In the genomic region with DNA sequence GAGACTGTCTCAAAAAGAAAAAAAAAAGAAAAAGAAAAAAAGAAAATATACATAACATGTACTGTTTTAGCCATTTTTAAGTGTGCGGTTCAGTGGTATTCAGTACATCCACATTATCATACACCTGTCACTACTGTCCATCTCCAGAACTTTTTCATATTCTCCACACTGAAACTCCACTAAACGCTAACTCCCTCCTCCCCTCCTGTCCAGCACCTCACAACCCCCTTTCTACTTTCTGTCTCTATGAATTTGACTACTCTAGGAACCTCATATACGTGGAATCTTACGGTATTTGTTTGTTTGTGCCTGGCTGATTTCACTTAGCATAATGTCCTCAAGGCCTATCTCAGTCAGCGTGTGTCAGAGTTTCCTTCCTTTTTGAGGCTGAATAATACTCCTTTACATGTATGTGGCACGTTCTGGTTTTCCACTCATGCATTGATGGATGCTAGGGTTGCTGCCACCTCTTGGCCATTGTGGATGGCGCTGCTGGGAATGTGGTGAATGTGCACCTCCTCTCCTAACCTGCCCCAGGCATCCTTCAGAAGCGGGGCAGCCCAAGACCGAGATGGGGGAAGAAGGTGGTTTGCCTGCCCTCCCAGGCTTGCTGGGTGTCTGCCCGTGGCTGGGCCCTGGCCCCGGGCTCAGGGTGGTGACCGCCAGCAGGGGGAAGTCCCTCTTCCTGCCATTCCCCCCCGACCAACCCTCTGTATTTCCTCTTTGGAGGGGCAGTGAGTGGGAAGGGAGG, we compare ENCODE assay signal across 8 cellular contexts.
DNase-seq lines count a peak whose midpoint lies in the region; ATAC-seq, FAIRE-seq and TF ChIP-seq lines count a peak whose summit lies in the region.

No MANE protein-coding gene starts in this region.

- peak in 2 of 3 donors; percentile 31 to 61 for DNase-seq in right cardiac atrium
- DNase-seq in left cardiac atrium, result no peak
- DNase-seq in activated CD4-positive, alpha-beta T cell treated with anti-CD3 and anti-CD28 coated beads, Interleukin-2, amount 10 ng/mL, durations not matched to agents 24 days and 14 days, result peak; percentile 73
- no peak for DNase-seq in hepatocyte (ENCODE audit: low spot score)
- peak; percentile 33 to 67 for DNase-seq in upper lobe of left lung
- no peak for DNase-seq in HTR-8/SVneo (ENCODE audit: insufficient read length, low spot score)
- no peak for DNase-seq in activated gamma-delta T cell treated with Interleukin-2 at 50 U/mL for 16 hours
- DNase-seq in NCI-H510A treated with DMSO at 0.1 percent for 48 hours (lab: John Stamatoyannopoulos, UW), result no peak

- 72% methylated on average over 13 of the region's 13 CpGs for WGBS in right cardiac atrium
- WGBS in hepatocyte (ENCODE audit: low lambda C conversion rate, missing lambda C conversion rate), result 75% methylated on average over 13 of the region's 13 CpGs
- 43 to 67% methylated on average over 11 to 12 of the region's 13 CpGs for WGBS in upper lobe of left lung, 2 donors

- TF ChIP-seq CTCF in hepatocyte (IDR thresholded peaks at IDR 0.05; ENCODE audit: poor library complexity), result peak; percentile 26
- peak in 5 of 6 experiments; percentile 18 to 43 (median 26) for TF ChIP-seq CTCF in upper lobe of left lung (IDR thresholded peaks at IDR 0.05)

- H3K9me3 ChIP-seq in right cardiac atrium (ENCODE audit: control insufficient read depth, low read length), result no peaks in the 10 kb centered on the region
- H3K9me3 ChIP-seq in hepatocyte (ENCODE audit: low read depth), result no peaks in the 10 kb centered on the region
- H3K9me3 ChIP-seq in upper lobe of left lung, result no peaks in the 10 kb centered on the region

- peaks cover 49% of the 10 kb centered on the region for H4K20me1 ChIP-seq in hepatocyte (ENCODE audit: insufficient read depth, poor library complexity, severe bottlenecking)

- FAIRE-seq in HTR-8/SVneo (lab: Jason Lieb, UNC), result no peak

- H3K4me1 Mint-ChIP-seq in activated CD4-positive, alpha-beta T cell treated with anti-CD3 and anti-CD28 coated beads, Interleukin-2, amount 10 ng/mL, durations not matched to agents 24 days and 14 days, result peaks cover 61% of the 10 kb centered on the region

- H3K27me3 ChIP-seq in right cardiac atrium (ENCODE audit: control insufficient read depth, insufficient read depth), result no peaks in the 10 kb centered on the region
- no peaks in the 10 kb centered on the region for H3K27me3 ChIP-seq in hepatocyte
- H3K27me3 ChIP-seq in upper lobe of left lung, result no peaks in the 10 kb centered on the region

- H3K4me3 Mint-ChIP-seq in activated CD4-positive, alpha-beta T cell treated with anti-CD3 and anti-CD28 coated beads, Interleukin-2, amount 10 ng/mL, durations not matched to agents 24 days and 14 days, result peak overlapping the region; percentile 2

- H3K79me2 ChIP-seq in hepatocyte, result peaks cover 91% of the 10 kb centered on the region

- H3K4me2 ChIP-seq in hepatocyte, result no peak overlapping the region

- intact Hi-C loops in right cardiac atrium (cut with DNase I), result no loop called here
- intact Hi-C loops in left cardiac atrium (cut with DNase I), result no loop called here
- intact Hi-C loops in activated CD4-positive, alpha-beta T cell treated with anti-CD3 and anti-CD28 coated beads, Interleukin-2, amount 10 ng/mL, durations not matched to agents 24 days and 14 days (cut with micrococcal nuclease), result loop anchor here (1.0 kb wide), 3 partner anchors 21 to 59 kb away; no protein-coding TSS in a partner anchor

- H3K36me3 ChIP-seq in hepatocyte (replicated peaks; ENCODE audit: insufficient read depth, low read depth) (no peaks in the 10 kb centered on the region), upper lobe of left lung (peaks cover 0 to 3% (median 0%) of the 10 kb centered on the region in 4 donors)

- no peaks in the 10 kb centered on the region for H3K9me3 Mint-ChIP-seq in activated CD4-positive, alpha-beta T cell treated with anti-CD3 and anti-CD28 coated beads, Interleukin-2, amount 10 ng/mL, durations not matched to agents 24 days and 14 days

- TF ChIP-seq POLR2A in upper lobe of left lung (IDR thresholded peaks at IDR 0.05), result no peak

- H3K9me2 ChIP-seq in hepatocyte (replicated peaks; ENCODE audit: insufficient read depth), result no peaks in the 10 kb centered on the region

- H3K27ac Mint-ChIP-seq in activated CD4-positive, alpha-beta T cell treated with anti-CD3 and anti-CD28 coated beads, Interleukin-2, amount 10 ng/mL, durations not matched to agents 24 days and 14 days, result peak overlapping the region; percentile 83

- H3K4me1 ChIP-seq in right cardiac atrium (ENCODE audit: control insufficient read depth, insufficient read depth, low read length) (peaks cover 17% of the 10 kb centered on the region), hepatocyte (ENCODE audit: insufficient read depth) (peaks cover 52% of the 10 kb centered on the region), upper lobe of left lung (peaks cover 22 to 47% (median 38%) of the 10 kb centered on the region in 4 donors)

- peak in 1 of 4 donors; percentile 15 for TF ChIP-seq EP300 in upper lobe of left lung (IDR thresholded peaks at IDR 0.05)

- no peak overlapping the region for H3K27ac ChIP-seq in right cardiac atrium (ENCODE audit: low read length)
- H3K27ac ChIP-seq in hepatocyte, result peak overlapping the region; percentile 92
- H3K27ac ChIP-seq in upper lobe of left lung, result peak overlapping the region; percentile 6 to 48 (median 17)

- ATAC-seq in right cardiac atrium, result no peak
- ATAC-seq in left cardiac atrium, result no peak
- no peak for ATAC-seq in upper lobe of left lung (ENCODE audit: low FRiP score in 2 of 2)

- H3K4me3 ChIP-seq in right cardiac atrium (ENCODE audit: low read length) (no peak overlapping the region), hepatocyte (no peak overlapping the region), upper lobe of left lung (no peak overlapping the region)

- H3K36me3 Mint-ChIP-seq in activated CD4-positive, alpha-beta T cell treated with anti-CD3 and anti-CD28 coated beads, Interleukin-2, amount 10 ng/mL, durations not matched to agents 24 days and 14 days (ENCODE audit: low read depth), result peaks cover 12% of the 10 kb centered on the region

- no peaks in the 10 kb centered on the region for H3K27me3 Mint-ChIP-seq in activated CD4-positive, alpha-beta T cell treated with anti-CD3 and anti-CD28 coated beads, Interleukin-2, amount 10 ng/mL, durations not matched to agents 24 days and 14 days

- H2AFZ ChIP-seq in hepatocyte, result no peak overlapping the region

Comparison
In these comparisons a context has a peak if more than half of its experiments do, and no peak if none do; other contexts are left out.
1. DNase-seq: peak in right cardiac atrium (2 of 3), activated CD4-positive, alpha-beta T cell treated with anti-CD3 and anti-CD28 coated beads, Interleukin-2, amount 10 ng/mL, durations not matched to agents 24 days and 14 days (single experiment) and upper lobe of left lung (2 of 2); none in left cardiac atrium (single experiment), hepatocyte (single experiment), HTR-8/SVneo (single experiment), activated gamma-delta T cell treated with Interleukin-2 at 50 U/mL for 16 hours (single experiment) and NCI-H510A treated with DMSO at 0.1 percent for 48 hours (single experiment).